In the genomic region with DNA sequence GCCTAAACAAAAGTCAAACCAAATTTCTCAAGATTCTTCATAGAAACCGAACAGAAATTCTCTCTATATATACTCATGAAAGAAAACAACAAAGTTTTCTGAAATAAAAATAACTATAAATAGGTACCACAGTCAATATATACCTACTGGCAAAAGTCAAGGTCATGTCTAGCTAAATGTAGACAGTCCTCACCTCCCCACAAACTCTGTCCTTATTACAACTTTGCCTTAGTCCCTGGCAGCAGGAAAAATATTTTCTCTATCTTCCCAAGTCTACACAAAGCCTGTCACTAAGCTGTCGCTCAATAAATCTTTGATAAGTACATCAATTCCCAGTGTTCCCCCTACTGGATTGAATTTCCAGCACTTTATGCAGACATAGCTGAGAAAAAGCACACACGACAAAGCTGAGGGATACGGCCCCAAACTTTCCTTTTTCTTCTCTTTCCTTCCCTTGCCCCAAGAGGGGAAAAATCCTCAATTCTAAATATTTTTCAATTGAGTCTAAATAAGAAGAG, we compare ENCODE assay signal across 10 cellular contexts. TPM values are rescaled to one million over a fixed set of nuclear protein-coding genes. Genes with fewer than 3 reads are reported as not detected.
DNase-seq lines count a peak whose midpoint lies in the region; ATAC-seq and TF ChIP-seq lines count a peak whose summit lies in the region.
"Had no signal": no experiment of that assay in that cellular context is flagged by ENCODE, and none has a peak within 500 bp of the region (broad histone marks: within the 10 kb centered on the region; RNA-seq: fewer than 3 reads in every experiment).

No MANE protein-coding gene starts in this region.

- ATAC-seq in HCT116: no peak
- no peak for ATAC-seq in GM19452 (IDR thresholded peaks at IDR 0.05; ENCODE audit: unreplicated experiment)

- H2AFZ ChIP-seq in HCT116 (ENCODE audit: low read depth, low read length, poor library complexity, severe bottlenecking) (no peak overlapping the region), SU-DHL-6 (ENCODE audit: low read depth, low read length, severe bottlenecking) (no peak overlapping the region)

- BruUV-seq in HCT116 (replicated peaks; lab: Mats Ljungman, UMichigan): no TSS peak

- H3K27me3 ChIP-seq in HCT116 (ENCODE audit: insufficient read depth, low read length) (no peaks in the 10 kb centered on the region), SU-DHL-6 (ENCODE audit: low read length) (no peaks in the 10 kb centered on the region)

- H3K36me3 ChIP-seq in HCT116 (ENCODE audit: control insufficient read depth in 1 of 2, insufficient read depth in 2 of 2, low read length in 2 of 2): no peaks in the 10 kb centered on the region
- H3K36me3 ChIP-seq in SU-DHL-6 (ENCODE audit: low read length): no peaks in the 10 kb centered on the region

- H3K4me1 ChIP-seq in HCT116 (ENCODE audit: control insufficient read depth in 1 of 2, insufficient read depth in 2 of 2, low read length in 2 of 2): peaks cover 13 to 34% of the 10 kb centered on the region in 2 experiments; a peak in 3 of 4 replicates

- TF ChIP-seq CTCF in HCT116 (IDR thresholded peaks at IDR 0.05 in 2 of 3, conservative IDR thresholded peaks at IDR 0.05 in 1 of 3; ENCODE audit: borderline replicate concordance in 1 of 3, insufficient read depth in 1 of 3, low read depth in 2 of 3, low read length in 2 of 3) (no peak), SU-DHL-6 (IDR thresholded peaks at IDR 0.05; ENCODE audit: insufficient read depth, low read length, poor library complexity, severe bottlenecking) (no peak), fibroblast of the aortic adventitia (IDR thresholded peaks at IDR 0.05; ENCODE audit: insufficient read depth, low read length) (peak; percentile 20)

- no peak overlapping the region for H3K9ac ChIP-seq in HCT116 (ENCODE audit: low read length)
- no peak overlapping the region for H3K9ac ChIP-seq in SU-DHL-6 (ENCODE audit: low read length)

- H3K9me3 ChIP-seq in HCT116 (ENCODE audit: control insufficient read depth in 1 of 2, insufficient read depth in 1 of 2, low read depth in 1 of 2, low read length in 2 of 2): no peaks in the 10 kb centered on the region
- H3K9me3 ChIP-seq in SU-DHL-6 (ENCODE audit: insufficient read depth, low read length): no peaks in the 10 kb centered on the region

- no peak for TF ChIP-seq RAD21 in HCT116 (IDR thresholded peaks at IDR 0.05; ENCODE audit: low read depth)

- H4K20me1 ChIP-seq in HCT116 (ENCODE audit: insufficient read depth) (peaks cover 23% of the 10 kb centered on the region; the same call in 1 of the 2 replicates), SU-DHL-6 (ENCODE audit: low read depth, low read length) (peaks cover 24% of the 10 kb centered on the region)

- CTCF ChIA-PET in HCT116 (lab: Charles Lee): interaction anchor here (1.0 kb wide), 1 partner anchor 29 kb away, joined by 3 read pairs; no protein-coding TSS in a partner anchor

- RAD21 ChIA-PET in HCT116 (lab: Charles Lee; ENCODE audit: low non-redundant PET in 1 of 2, low total read pairs in 2 of 2, uncharacterized antibody in 2 of 2, unreplicated experiment in 2 of 2): no interaction called here

- H3K9me2 ChIP-seq in HCT116 (ENCODE audit: insufficient read depth) (no peaks in the 10 kb centered on the region), SU-DHL-6 (replicated peaks; ENCODE audit: insufficient read depth, low read length) (no peaks in the 10 kb centered on the region)

- intact Hi-C loops in HCT116 (cut with micrococcal nuclease): no loop called here

- DNase-seq in HCT116 (ENCODE audit: low read depth, low spot score) (no peak), fibroblast of the aortic adventitia (ENCODE audit: low read depth) (no peak), skeletal muscle cell (ENCODE audit: low read depth) (no peak), iPS-NIHi7 (ENCODE audit: extremely low spot score) (no peak)
- DNase-seq in stimulated activated naive CD4-positive, alpha-beta T cell treated with Interleukin-2 at 50 U/mL for 16 hours (lab: John Stamatoyannopoulos, UW): no peak
- DNase-seq in activated effector memory CD4-positive, alpha-beta T cell treated with anti-CD3 and anti-CD28 coated beads, Interleukin-2, amount 50 U/mL, for 16 hours: no peak
- DNase-seq: NCI-H1930; stimulated activated CD4-positive, alpha-beta T cell treated with anti-CD3 and anti-CD28 coated beads, Interleukin-4, amount 100 ng/mL, for 1 hour had no signal

- no peak for TF ChIP-seq POLR2A in HCT116 (IDR thresholded peaks at IDR 0.05; ENCODE audit: borderline replicate concordance, extremely low read depth, insufficient read depth, insufficient read length)

- H3K4me2 ChIP-seq in HCT116 (ENCODE audit: low read length) (peak overlapping the region; percentile 95; the same call in 1 of the 2 replicates), SU-DHL-6 (ENCODE audit: low read depth, low read length, poor library complexity, severe bottlenecking) (peak overlapping the region; percentile 89)

- no peak overlapping the region for H3K4me3 ChIP-seq in HCT116 (replicated peaks in 1 of 2; ENCODE audit: low read depth in 1 of 2, low read length in 2 of 2)
- H3K4me3 ChIP-seq in SU-DHL-6 (ENCODE audit: insufficient read depth, low read length, poor library complexity, severe bottlenecking): no peak overlapping the region
- H3K4me3 ChIP-seq in fibroblast of the aortic adventitia (ENCODE audit: low read depth, low read length): peak overlapping the region; percentile 95
- peak overlapping the region; percentile 21 for H3K4me3 ChIP-seq in skeletal muscle cell (ENCODE audit: low read depth, low read length)

- H3K79me2 ChIP-seq in HCT116 (ENCODE audit: insufficient read depth, low read length) (peaks cover 73% of the 10 kb centered on the region), SU-DHL-6 (ENCODE audit: insufficient read depth, low read length) (peaks cover 69% of the 10 kb centered on the region)

- H3K27ac ChIP-seq in HCT116 (ENCODE audit: low read depth, low read length) (no peak overlapping the region), SU-DHL-6 (ENCODE audit: low read depth, low read length) (no peak overlapping the region)

- peaks cover 18% of the 10 kb centered on the region for H3F3A ChIP-seq in SU-DHL-6 (ENCODE audit: insufficient read depth)

- POLR2A ChIA-PET in HCT116 (lab: Charles Lee): no interaction called here

TF ChIP-seq in HCT116, 20 proteins besides CTCF, POLR2A, EP300 and RAD21:
- TF ChIP-seq POLR2AphosphoS5 (IDR thresholded peaks at IDR 0.05; ENCODE audit: low read depth, low read length): no peak
- TF ChIP-seq EZH2phosphoT487 (IDR thresholded peaks at IDR 0.05; ENCODE audit: borderline replicate concordance): no peak
- TF ChIP-seq ZFX (IDR thresholded peaks at IDR 0.05): no peak
- no peak for TF ChIP-seq EGR1 (IDR thresholded peaks at IDR 0.05; ENCODE audit: low read depth)
- no peak for TF ChIP-seq JUND (IDR thresholded peaks at IDR 0.05)
- TF ChIP-seq SP1 (IDR thresholded peaks at IDR 0.05; ENCODE audit: low read depth): no peak
- TF ChIP-seq CBX3 (IDR thresholded peaks at IDR 0.05; ENCODE audit: low read depth): no peak
- no peak for TF ChIP-seq REST (IDR thresholded peaks at IDR 0.05; ENCODE audit: low read depth)
- no peak for TF ChIP-seq YY1 (IDR thresholded peaks at IDR 0.05; ENCODE audit: extremely low read depth, insufficient replicate concordance, low read depth, low read length)
- no peak for TF ChIP-seq TCF7L2 (IDR thresholded peaks at IDR 0.05; ENCODE audit: borderline replicate concordance, extremely low read depth, insufficient read depth, insufficient read length)
- TF ChIP-seq ZNF274 (IDR thresholded peaks at IDR 0.05; ENCODE audit: low read depth, low read length): no peak
- TF ChIP-seq ELF1 (IDR thresholded peaks at IDR 0.05; ENCODE audit: borderline replicate concordance, low read depth): no peak
- TF ChIP-seq SIN3A (IDR thresholded peaks at IDR 0.05; ENCODE audit: low read depth): no peak
- TF ChIP-seq EZH2 (IDR thresholded peaks at IDR 0.05): no peak
- no peak for TF ChIP-seq SRF (IDR thresholded peaks at IDR 0.05; ENCODE audit: low read depth)
- TF ChIP-seq FOSL1 (IDR thresholded peaks at IDR 0.05; ENCODE audit: low read depth): no peak
- TF ChIP-seq MAX (IDR thresholded peaks at IDR 0.05): no peak

RNA-seq across cellular contexts. Expression of gene CFAP20, which starts 2.7 kb away (rescaled TPM):
- 59.7 TPM for total RNA-seq in HCT116 (2021; ENCODE audit: unreplicated experiment)
- 65.6 and 68.4 TPM in 2 replicates for polyA plus RNA-seq in HCT116 (2012)
- total RNA-seq in fibroblast of the aortic adventitia (ENCODE audit: low replicate concordance): 13.4 and 35.7 TPM in 2 replicates

Comparison
In these comparisons a context has a peak if more than half of its experiments do, and no peak if none do; other contexts are left out.
1. H3K4me3 ChIP-seq: peak in fibroblast of the aortic adventitia (single experiment) and skeletal muscle cell (single experiment); none in HCT116 (0 of 2) and SU-DHL-6 (single experiment).